In genomic region chr18:49238433-49239042, GRCh38 we compare ENCODE assay signal across 9 cellular contexts.
DNase-seq lines count a peak whose midpoint lies in the region; ATAC-seq, FAIRE-seq and TF ChIP-seq lines count a peak whose summit lies in the region.
"Had no signal": no experiment of that assay in that cellular context is flagged by ENCODE, and none has a peak within 500 bp of the region (broad histone marks: within the 10 kb centered on the region; RNA-seq: fewer than 3 reads in every experiment).

No MANE protein-coding gene starts in this region.

- dilution Hi-C loops in IMR-90 (cut with HindIII; ENCODE audit: low sequenced_read_pairs, unreplicated experiment), result no loop called here

- no peak overlapping the region for H2BK15ac ChIP-seq in IMR-90 (ENCODE audit: low read depth, low read length)

- H4K5ac ChIP-seq in IMR-90 (ENCODE audit: low read depth, low read length), result no peak overlapping the region

- no peak overlapping the region for H3K4ac ChIP-seq in IMR-90 (ENCODE audit: low read depth, low read length)

- H3K4me3 ChIP-seq in IMR-90 (ENCODE audit: insufficient read depth, low read depth, low read length) (no peak overlapping the region), adipocyte (ENCODE audit: low read length) (no peak overlapping the region), left lung (no peak overlapping the region), stomach (no peak overlapping the region)

- peak; percentile 90 for FAIRE-seq in D721Med (lab: Jason Lieb, UNC)
- FAIRE-seq: islet of Langerhans had no signal

- no peak overlapping the region for H3K18ac ChIP-seq in IMR-90 (ENCODE audit: low read depth, low read length)

- no peak overlapping the region for H2BK5ac ChIP-seq in IMR-90 (ENCODE audit: low read depth, low read length, poor library complexity, severe bottlenecking)

- H4K20me1 ChIP-seq in IMR-90 (ENCODE audit: insufficient read depth, low read length), result no peaks in the 10 kb centered on the region

- H3K56ac ChIP-seq in IMR-90 (ENCODE audit: extremely low read depth, insufficient read depth, low read length), result no peak overlapping the region

- TF ChIP-seq CTCF in D721Med (IDR thresholded peaks at IDR 0.05; ENCODE audit: insufficient read depth, missing control alignments) (peak; percentile 52), IMR-90 (conservative IDR thresholded peaks at IDR 0.05; ENCODE audit: low read depth, low read length) (peak; percentile 72), left lung (IDR thresholded peaks at IDR 0.05) (peak; percentile 30 to 39), stomach (IDR thresholded peaks at IDR 0.05) (peak in 3 of 7 experiments; percentile 8 to 11 (median 10))

- no peak overlapping the region for H2BK120ac ChIP-seq in IMR-90 (ENCODE audit: low read depth, low read length)

- no peak overlapping the region for H3K4me2 ChIP-seq in IMR-90 (ENCODE audit: low read depth, low read length)

- no peak overlapping the region for H3K14ac ChIP-seq in IMR-90 (replicated peaks; ENCODE audit: low read depth, low read length)

- H4K91ac ChIP-seq in IMR-90 (ENCODE audit: insufficient read depth, low read depth, low read length), result 0 out of 2 replicates have a peak overlapping the region, but pooled peaks have one; percentile 15

- WGBS in IMR-90 (ENCODE audit: extremely low coverage in 2 of 2, insufficient read length in 1 of 2), 2 experiments, result no CpG with 5 or more reads among the region's 2 CpGs
- WGBS in stomach, 5 donors, result 62 to 83% (median 74%) methylated on average over 2 of the region's 2 CpGs

- no peak for TF ChIP-seq EP300 in stomach (IDR thresholded peaks at IDR 0.05)

- no TSS peak for BruUV-seq in IMR-90 (replicated peaks; lab: Mats Ljungman, UMichigan)

- no peak overlapping the region for H3K23ac ChIP-seq in IMR-90 (ENCODE audit: low read depth, low read length)

- H3K79me1 ChIP-seq in IMR-90 (ENCODE audit: low read depth in 1 of 2, low read length in 2 of 2), result no peaks in the 10 kb centered on the region; a peak in 1 of 4 replicates

- no peaks in the 10 kb centered on the region for H3K27me3 ChIP-seq in IMR-90 (ENCODE audit: control insufficient read depth, insufficient read depth, low read length)
- H3K27me3 ChIP-seq in adipocyte (replicated peaks; ENCODE audit: control insufficient read depth, insufficient read depth, low read length), result no peaks in the 10 kb centered on the region
- no peaks in the 10 kb centered on the region for H3K27me3 ChIP-seq in left lung
- H3K27me3 ChIP-seq in stomach, result no peaks in the 10 kb centered on the region

- DNase-seq in D721Med (ENCODE audit: insufficient read length, low spot score) (no peak), IMR-90 (peak; percentile 51), adipocyte (ENCODE audit: low read depth) (peak; percentile 68), left lung (no peak), stomach (no peak), NCI-H187 treated with DMSO at 0.1 percent for 48 hours (lab: John Stamatoyannopoulos, UW) (no peak)

- intact Hi-C loops in IMR-90 (cut with micrococcal nuclease) (loop anchor here (1.0 to 10.0 kb wide), 5 partner anchors 56 to 563 kb away; no protein-coding TSS in a partner anchor), left lung (cut with DNase I) (loop anchor here in 1 of 2 donors (5.0 kb wide), 1 partner anchor 561 kb away; no protein-coding TSS in a partner anchor), stomach (cut with DNase I; ENCODE audit: low total_unique reads) (no loop called here)

- TF ChIP-seq POLR2A in IMR-90 (IDR thresholded peaks at IDR 0.05; ENCODE audit: low read depth, low read length) (no peak), stomach (IDR thresholded peaks at IDR 0.05) (no peak)

- no peak overlapping the region for H4K8ac ChIP-seq in IMR-90 (ENCODE audit: low read depth in 2 of 2, low read length in 2 of 2)

- peak; percentile 80 for TF ChIP-seq RAD21 in IMR-90 (IDR thresholded peaks at IDR 0.05; ENCODE audit: low read length)

- H3K9me1 ChIP-seq in IMR-90 (ENCODE audit: insufficient read depth, low read length), result no peaks in the 10 kb centered on the region

- no peak overlapping the region for H3K9ac ChIP-seq in IMR-90 (ENCODE audit: low read depth, low read length)
- H3K9ac ChIP-seq in adipocyte (ENCODE audit: low read length), result no peak overlapping the region

- no peak overlapping the region for H3K27ac ChIP-seq in IMR-90 (ENCODE audit: insufficient read depth, low read length)
- H3K27ac ChIP-seq in left lung, result no peak overlapping the region
- no peak overlapping the region for H3K27ac ChIP-seq in stomach

- H2AK9ac ChIP-seq in IMR-90 (replicated peaks; ENCODE audit: low read depth, low read length, poor library complexity), result no peak overlapping the region

- peaks cover 2% of the 10 kb centered on the region; the same call in 1 of the 2 replicates for H3K4me1 ChIP-seq in IMR-90 (ENCODE audit: control insufficient read depth, insufficient read depth, low read length)
- peaks cover 3% of the 10 kb centered on the region for H3K4me1 ChIP-seq in adipocyte (ENCODE audit: control insufficient read depth, insufficient read depth, low read length)
- H3K4me1 ChIP-seq in left lung, result no peaks in the 10 kb centered on the region
- H3K4me1 ChIP-seq in stomach, result no peaks in the 10 kb centered on the region

- no peak overlapping the region for H2AK5ac ChIP-seq in IMR-90 (ENCODE audit: low read depth, low read length)

- no peak overlapping the region for H2AFZ ChIP-seq in IMR-90 (replicated peaks; ENCODE audit: low read length, poor library complexity)

- CTCF ChIA-PET in IMR-90 (lab: Yijun Ruan, JAX), result interaction anchor here (0.6 to 1.5 kb wide), 8 partner anchors 9 to 550 kb away, joined by 3 to 4 read pairs (median 3); no protein-coding TSS in a partner anchor

- POLR2A ChIA-PET in IMR-90 (lab: Charles Lee; ENCODE audit: unreplicated experiment), result no interaction called here

- peaks cover 3% of the 10 kb centered on the region; the same call in 1 of the 2 replicates for H3K9me3 ChIP-seq in IMR-90 (ENCODE audit: control insufficient read depth, insufficient read depth, low read length)
- H3K9me3 ChIP-seq in adipocyte (ENCODE audit: control insufficient read depth, low read length), result no peaks in the 10 kb centered on the region
- H3K9me3 ChIP-seq in left lung, result no peaks in the 10 kb centered on the region
- no peaks in the 10 kb centered on the region for H3K9me3 ChIP-seq in stomach

- H3K36me3 ChIP-seq in IMR-90 (ENCODE audit: control insufficient read depth, insufficient read depth, low read length) (no peaks in the 10 kb centered on the region), adipocyte (ENCODE audit: control insufficient read depth, insufficient read depth, low read length, severe bottlenecking) (no peaks in the 10 kb centered on the region), left lung (no peaks in the 10 kb centered on the region), stomach (peaks cover 0 to 22% (median 14%) of the 10 kb centered on the region in 4 donors)

- in situ Hi-C loops in IMR-90 (cut with MboI; ENCODE audit: low sequenced_read_pairs), result loop anchor here (5.0 to 25.0 kb wide), 2 partner anchors 561 to 751 kb away; no protein-coding TSS in a partner anchor

- ATAC-seq in IMR-90 (ENCODE audit: low read depth) (peak; percentile 71), left lung (peak; percentile 26), HG02588 (IDR thresholded peaks at IDR 0.05; ENCODE audit: unreplicated experiment) (no peak), GM18858 (IDR thresholded peaks at IDR 0.05; ENCODE audit: unreplicated experiment) (no peak)

- H2BK20ac ChIP-seq in IMR-90 (ENCODE audit: low read depth, low read length), result no peak overlapping the region

TF ChIP-seq in IMR-90, 13 proteins besides CTCF, POLR2A, EP300 and RAD21:
- TF ChIP-seq FOS (IDR thresholded peaks at IDR 0.05; ENCODE audit: low read depth, low read length), result no peak
- peak; percentile 65 for TF ChIP-seq SMC3 (IDR thresholded peaks at IDR 0.05; ENCODE audit: low read depth, low read length)

Comparison
In these comparisons a context has a peak if more than half of its experiments do, and no peak if none do; other contexts are left out.
1. DNase-seq: peak in IMR-90 (single experiment) and adipocyte (single experiment); none in D721Med (single experiment), left lung (0 of 2), stomach (single experiment) and NCI-H187 treated with DMSO at 0.1 percent for 48 hours (single experiment).
2. ATAC-seq: peak in IMR-90 (single experiment) and left lung (single experiment); none in HG02588 (single experiment) and GM18858 (single experiment).